18 cellular contexts compared by ENCODE assay signal in genomic region chr17:67479119-67479517, GRCh38.
DNase-seq lines count a peak whose midpoint lies in the region; ATAC-seq and TF ChIP-seq lines count a peak whose summit lies in the region.
"Had no signal": no experiment of that assay in that cellular context is flagged by ENCODE, and none has a peak within 500 bp of the region (broad histone marks: within the 10 kb centered on the region; RNA-seq: fewer than 3 reads in every experiment).

No MANE protein-coding gene starts in this region.

- no peaks in the 10 kb centered on the region for H3K36me3 ChIP-seq in CD4-positive, alpha-beta memory T cell (ENCODE audit: insufficient read depth, low read length)
- H3K36me3 ChIP-seq in Panc1 (ENCODE audit: control insufficient read depth, insufficient read depth, low read length) (no peaks in the 10 kb centered on the region), testis (ENCODE audit: low read depth, missing control alignments) (no peaks in the 10 kb centered on the region), right lobe of liver (no peaks in the 10 kb centered on the region)
- H3K36me3 ChIP-seq: colonic mucosa, tibial artery had no signal

- peak overlapping the region in 7 of 8 donors; percentile 17 to 87 (median 70) for H3K4me3 Mint-ChIP-seq in CD4-positive, alpha-beta memory T cell
- peak overlapping the region; percentile 88 for H3K4me3 Mint-ChIP-seq in natural killer cell treated with Interleukin-12 subunit alpha and Interleukin-12 subunit beta and Interleukin-15 and Interleukin-18, amount 100 ng/mL, for 72 hours
- H3K4me3 Mint-ChIP-seq: IgD-negative memory B cell had no signal

- CTCF ChIA-PET in CD4-positive, alpha-beta memory T cell (lab: Charles Lee; ENCODE audit: partially characterized antibody) = interaction anchor here (0.9 to 17.7 kb wide), 3 partner anchors 26 to 102 kb away, joined by 3 to 605 read pairs (median 6); partner anchors contain the start of genes PITPNC1 and PSMD12
- CTCF ChIA-PET in Panc1 (lab: Charles Lee) = no interaction called here

- no peak overlapping the region for H3K4me3 ChIP-seq in CD4-positive, alpha-beta memory T cell (ENCODE audit: low read length in 2 of 2)
- H3K4me3 ChIP-seq in Panc1 (ENCODE audit: low read depth in 2 of 2, low read length in 2 of 2) = no peak overlapping the region
- no peak overlapping the region for H3K4me3 ChIP-seq in testis
- no peak overlapping the region for H3K4me3 ChIP-seq in right lobe of liver
- H3K4me3 ChIP-seq: colonic mucosa, tibial artery had no signal

- TF ChIP-seq CTCF in Panc1 (IDR thresholded peaks at IDR 0.05) (no peak), testis (IDR thresholded peaks at IDR 0.05) (no peak), right lobe of liver (IDR thresholded peaks at IDR 0.05) (no peak)

- no peaks in the 10 kb centered on the region for H3K9me3 ChIP-seq in CD4-positive, alpha-beta memory T cell (ENCODE audit: control insufficient read depth in 1 of 2, low read length in 2 of 2)
- H3K9me3 ChIP-seq in Panc1 (ENCODE audit: control insufficient read depth, insufficient read depth, low read depth, low read length) (no peaks in the 10 kb centered on the region), testis (no peaks in the 10 kb centered on the region), right lobe of liver (no peaks in the 10 kb centered on the region)
- H3K9me3 ChIP-seq: Caco-2, colonic mucosa, tibial artery had no signal

- intact Hi-C loops in CD4-positive, alpha-beta memory T cell (cut with micrococcal nuclease) = no loop called here
- intact Hi-C loops in Panc1 (cut with micrococcal nuclease; ENCODE audit: unreplicated experiment) = no loop called here
- intact Hi-C loops in testis (cut with DNase I; ENCODE audit: low total_unique reads) = loop anchor here (10.0 kb wide), 1 partner anchor 104 kb away; the partner anchor contains the start of gene PITPNC1
- intact Hi-C loops in right lobe of liver (cut with DNase I) = loop anchor here in 1 of 2 donors (5.0 kb wide), 1 partner anchor 102 kb away; the partner anchor contains the start of gene PITPNC1

- H3K9me3 Mint-ChIP-seq in CD4-positive, alpha-beta memory T cell = peaks cover 0 to 2% (median 0%) of the 10 kb centered on the region in 8 donors
- no peaks in the 10 kb centered on the region for H3K9me3 Mint-ChIP-seq in natural killer cell treated with Interleukin-12 subunit alpha and Interleukin-12 subunit beta and Interleukin-15 and Interleukin-18, amount 100 ng/mL, for 72 hours
- H3K9me3 Mint-ChIP-seq: IgD-negative memory B cell had no signal

- no TSS peak for BruUV-seq in Panc1 (replicated peaks; lab: Mats Ljungman, UMichigan)

- WGBS in testis, 2 donors = 87 to 91% methylated on average over 4 of the region's 4 CpGs
- WGBS in right lobe of liver (ENCODE audit: insufficient coverage, low coverage, low lambda C conversion rate, missing lambda C conversion rate) = 72% methylated on average over 4 of the region's 4 CpGs

- ATAC-seq in Panc1 = no peak
- ATAC-seq in natural killer cell treated with Interleukin-12 subunit alpha and Interleukin-12 subunit beta and Interleukin-15 and Interleukin-18, amount 100 ng/mL, for 72 hours = no peak
- no peak for ATAC-seq in right lobe of liver

- in situ Hi-C loops in Panc1 (cut with HindIII; ENCODE audit: low pct_unique_long_range_greater_than_20kb, low sequenced_read_pairs) = no loop called here

- peaks cover 54% of the 10 kb centered on the region for H3K4me1 ChIP-seq in CD4-positive, alpha-beta memory T cell (ENCODE audit: insufficient read depth, low read length)
- H3K4me1 ChIP-seq in Panc1 (ENCODE audit: control insufficient read depth, insufficient read depth, low read length) = peaks cover 20% of the 10 kb centered on the region
- peaks cover 5% of the 10 kb centered on the region for H3K4me1 ChIP-seq in testis
- no peaks in the 10 kb centered on the region for H3K4me1 ChIP-seq in right lobe of liver
- H3K4me1 ChIP-seq: Caco-2, colonic mucosa had no signal

- no peaks in the 10 kb centered on the region for H3K27me3 ChIP-seq in CD4-positive, alpha-beta memory T cell (ENCODE audit: insufficient read depth, low read length)
- H3K27me3 ChIP-seq in Panc1 (ENCODE audit: control insufficient read depth, insufficient read depth, low read length) (no peaks in the 10 kb centered on the region), testis (no peaks in the 10 kb centered on the region), right lobe of liver (no peaks in the 10 kb centered on the region)
- H3K27me3 ChIP-seq: colonic mucosa, tibial artery had no signal

- no peaks in the 10 kb centered on the region for H3K27me3 Mint-ChIP-seq in CD4-positive, alpha-beta memory T cell
- no peaks in the 10 kb centered on the region for H3K27me3 Mint-ChIP-seq in natural killer cell treated with Interleukin-12 subunit alpha and Interleukin-12 subunit beta and Interleukin-15 and Interleukin-18, amount 100 ng/mL, for 72 hours

- peaks cover 51 to 77% (median 63%) of the 10 kb centered on the region in 4 donors for H3K4me1 Mint-ChIP-seq in CD4-positive, alpha-beta memory T cell
- peaks cover 47 to 61% of the 10 kb centered on the region in 2 donors for H3K4me1 Mint-ChIP-seq in natural killer cell treated with Interleukin-12 subunit alpha and Interleukin-12 subunit beta and Interleukin-15 and Interleukin-18, amount 100 ng/mL, for 72 hours (ENCODE audit: low read depth in 2 of 2)

- POLR2A ChIA-PET in CD4-positive, alpha-beta memory T cell (lab: Charles Lee; ENCODE audit: partially characterized antibody) = interaction anchor here (8.5 kb wide), 1 partner anchor 101 kb away, joined by 258 read pairs; the partner anchor contains the start of gene PITPNC1
- POLR2A ChIA-PET in Panc1 (lab: Charles Lee) = no interaction called here

- no peaks in the 10 kb centered on the region for H3K36me3 Mint-ChIP-seq in CD4-positive, alpha-beta memory T cell
- H3K36me3 Mint-ChIP-seq in natural killer cell treated with Interleukin-12 subunit alpha and Interleukin-12 subunit beta and Interleukin-15 and Interleukin-18, amount 100 ng/mL, for 72 hours = no peaks in the 10 kb centered on the region

- H3K27ac Mint-ChIP-seq in CD4-positive, alpha-beta memory T cell = peak overlapping the region; percentile 92 to 97 (median 96)
- H3K27ac Mint-ChIP-seq in natural killer cell treated with Interleukin-12 subunit alpha and Interleukin-12 subunit beta and Interleukin-15 and Interleukin-18, amount 100 ng/mL, for 72 hours = peak overlapping the region; percentile 85 to 96

- TF ChIP-seq POLR2A in testis (IDR thresholded peaks at IDR 0.05) = no peak
- TF ChIP-seq POLR2A in right lobe of liver (IDR thresholded peaks at IDR 0.05) = no peak

- peak overlapping the region; percentile 23 for H3K27ac ChIP-seq in CD4-positive, alpha-beta memory T cell (ENCODE audit: low read depth, low read length)
- H3K27ac ChIP-seq in Panc1 (ENCODE audit: low read length) (peak overlapping the region; percentile 63; the same call in 1 of the 2 replicates), testis (no peak overlapping the region), right lobe of liver (no peak overlapping the region)
- H3K27ac ChIP-seq: colonic mucosa, tibial artery had no signal

- DNase-seq in CD4-positive, alpha-beta memory T cell = no peak
- DNase-seq in Panc1 (ENCODE audit: low read depth, low spot score) (no peak), dermis blood vessel endothelial cell (peak; percentile 50), HUDEP-2 (lab: John Stamatoyannopoulos, UW; ENCODE audit: unreplicated experiment in 76 of 76) (no peak), testis (no peak), NCI-H345 treated with DMSO at 0.1 percent for 48 hours (lab: John Stamatoyannopoulos, UW; ENCODE audit: unreplicated experiment) (no peak), right lobe of liver (no peak)
- no peak for DNase-seq in natural killer cell treated with Interleukin-12 subunit alpha and Interleukin-12 subunit beta and Interleukin-15 and Interleukin-18, amount 100 ng/mL, for 72 hours (ENCODE audit: low spot score)
- DNase-seq: activated gamma-delta T cell, Caco-2, colonic mucosa, foreskin fibroblast, islet precursor cell, NCI-H1417 treated with DMSO at 0.1 percent for 48 hours, NCI-H748 treated with DMSO at 0.1 percent for 48 hours, SIG-M5, tibial artery had no signal

Comparison
In these comparisons a context has a peak if more than half of its experiments do, and no peak if none do; other contexts are left out.
1. H3K27ac ChIP-seq: peak in CD4-positive, alpha-beta memory T cell (single experiment) and Panc1 (single experiment); none in testis (0 of 2) and right lobe of liver (0 of 3).